Comparison of ENCODE assay signal across 14 cellular contexts in genomic region chr18:46481847-46482245, GRCh38.
DNase-seq lines count a peak whose midpoint lies in the region; TF ChIP-seq lines count a peak whose summit lies in the region.
"Had no signal": no experiment of that assay in that cellular context is flagged by ENCODE, and none has a peak within 500 bp of the region (broad histone marks: within the 10 kb centered on the region; RNA-seq: fewer than 3 reads in every experiment).

No MANE protein-coding gene starts in this region.

- no peak overlapping the region for H3K27ac ChIP-seq in GM23248
- H3K27ac ChIP-seq: BLaER1 treated with 17β-estradiol and CSF1 and Interleukin-3, amounts not matched to agents 10 nM and 100 nM; SJSA1 had no signal

- H3K79me2 ChIP-seq in GM23248 (ENCODE audit: insufficient read depth): no peaks in the 10 kb centered on the region

- H3K27me3 Mint-ChIP-seq in brain: peaks cover 7% of the 10 kb centered on the region
- H3K27me3 Mint-ChIP-seq in activated CD4-positive, alpha-beta T cell treated with anti-CD3 and anti-CD28 coated beads, Interleukin-2, amount 10 ng/mL, durations not matched to agents 24 days and 14 days: peaks cover 5% of the 10 kb centered on the region

- DNase-seq in GM23248: peak; percentile 10
- DNase-seq in M059J (ENCODE audit: low read depth): peak; percentile 46
- DNase-seq in fibroblast of the aortic adventitia (ENCODE audit: low read depth): peak; percentile 55
- no peak for DNase-seq in DMS153 treated with DMSO at 0.1 percent for 48 hours (lab: John Stamatoyannopoulos, UW; ENCODE audit: unreplicated experiment)
- no peak for DNase-seq in activated CD4-positive, alpha-beta T cell treated with anti-CD3 and anti-CD28 coated beads, Interleukin-2, amount 10 ng/mL, durations not matched to agents 24 days and 14 days
- DNase-seq in activated CD4-positive, CD25-positive, alpha-beta regulatory T cell treated with anti-CD3 and anti-CD28 coated beads, Interleukin-2, amount 50 U/mL, for 72 hours: no peak
- DNase-seq: mesenchymal stem cell, NCI-H2081 treated with DMSO at 0.1 percent for 48 hours had no signal

- no peak for TF ChIP-seq CTCF in brain (conservative IDR thresholded peaks at IDR 0.05)
- TF ChIP-seq CTCF in fibroblast of the aortic adventitia (IDR thresholded peaks at IDR 0.05; ENCODE audit: insufficient read depth, low read length): no peak

- intact Hi-C loops in activated CD4-positive, alpha-beta T cell treated with anti-CD3 and anti-CD28 coated beads, Interleukin-2, amount 10 ng/mL, durations not matched to agents 24 days and 14 days (cut with micrococcal nuclease): loop anchor here (1.0 to 2.0 kb wide), 2 partner anchors 201 to 333 kb away; no protein-coding TSS in a partner anchor

- H3K9ac ChIP-seq in GM23248: no peak overlapping the region
- H3K9ac ChIP-seq: BLaER1 treated with 17β-estradiol and CSF1 and Interleukin-3, amounts not matched to agents 10 nM and 100 nM had no signal

- no peaks in the 10 kb centered on the region for H3K9me3 ChIP-seq in GM23248 (ENCODE audit: low read depth)
- H3K9me3 ChIP-seq: HAP-1, SJSA1 had no signal

- in situ Hi-C loops in GM23248 (cut with MboI): loop anchor here (25.0 kb wide), 1 partner anchor 320 kb away; a partner anchor contains a TSS

- H4K20me1 ChIP-seq in GM23248 (ENCODE audit: insufficient read depth): no peaks in the 10 kb centered on the region
- H4K20me1 ChIP-seq: BLaER1 treated with 17β-estradiol and CSF1 and Interleukin-3, amounts not matched to agents 10 nM and 100 nM had no signal

- H3K4me3 ChIP-seq in GM23248: no peak overlapping the region
- no peak overlapping the region for H3K4me3 ChIP-seq in fibroblast of the aortic adventitia (ENCODE audit: low read depth, low read length)
- H3K4me3 ChIP-seq: BLaER1 treated with 17β-estradiol and CSF1 and Interleukin-3, amounts not matched to agents 10 nM and 100 nM; HAP-1; SJSA1 had no signal

- no peaks in the 10 kb centered on the region for H3K4me1 ChIP-seq in GM23248 (ENCODE audit: insufficient read depth)
- H3K4me1 ChIP-seq: BLaER1 treated with 17β-estradiol and CSF1 and Interleukin-3, amounts not matched to agents 10 nM and 100 nM; HAP-1; SJSA1 had no signal

- peaks cover 29% of the 10 kb centered on the region for H3K4me1 Mint-ChIP-seq in brain
- no peaks in the 10 kb centered on the region for H3K4me1 Mint-ChIP-seq in activated CD4-positive, alpha-beta T cell treated with anti-CD3 and anti-CD28 coated beads, Interleukin-2, amount 10 ng/mL, durations not matched to agents 24 days and 14 days
- H3K4me1 Mint-ChIP-seq: activated naive CD8-positive, alpha-beta T cell treated with anti-CD3 and anti-CD28 coated beads, Interleukin-2, amount 10 ng/mL, durations not matched to agents 7 days and 5 days; stimulated activated effector memory CD8-positive, alpha-beta T cell treated with anti-CD3 and anti-CD28 coated beads, Interleukin-12 subunit alpha, Interleukin-12 subunit beta, amount 100 ng/mL, for 72 hours had no signal

- H2AFZ ChIP-seq in GM23248: no peak overlapping the region

- H3K4me2 ChIP-seq in GM23248 (ENCODE audit: unreplicated experiment): no peak overlapping the region
- H3K4me2 ChIP-seq: BLaER1 treated with 17β-estradiol and CSF1 and Interleukin-3, amounts not matched to agents 10 nM and 100 nM had no signal

- H3K36me3 ChIP-seq in GM23248 (ENCODE audit: low read depth): no peaks in the 10 kb centered on the region
- H3K36me3 ChIP-seq: HAP-1, SJSA1 had no signal

- H3K36me3 Mint-ChIP-seq in brain: no peaks in the 10 kb centered on the region
- H3K36me3 Mint-ChIP-seq in activated CD4-positive, alpha-beta T cell treated with anti-CD3 and anti-CD28 coated beads, Interleukin-2, amount 10 ng/mL, durations not matched to agents 24 days and 14 days (ENCODE audit: low read depth): no peaks in the 10 kb centered on the region
- H3K36me3 Mint-ChIP-seq: activated naive CD8-positive, alpha-beta T cell treated with anti-CD3 and anti-CD28 coated beads, Interleukin-2, amount 10 ng/mL, durations not matched to agents 7 days and 5 days; stimulated activated effector memory CD8-positive, alpha-beta T cell treated with anti-CD3 and anti-CD28 coated beads, Interleukin-12 subunit alpha, Interleukin-12 subunit beta, amount 100 ng/mL, for 72 hours had no signal

- H3K9me2 ChIP-seq in GM23248 (ENCODE audit: insufficient read depth): no peaks in the 10 kb centered on the region

- peak overlapping the region in 3 of 5 experiments; percentile 51 to 98 (median 58) for H3K27ac Mint-ChIP-seq in brain
- no peak overlapping the region for H3K27ac Mint-ChIP-seq in activated CD4-positive, alpha-beta T cell treated with anti-CD3 and anti-CD28 coated beads, Interleukin-2, amount 10 ng/mL, durations not matched to agents 24 days and 14 days
- H3K27ac Mint-ChIP-seq: activated naive CD8-positive, alpha-beta T cell treated with anti-CD3 and anti-CD28 coated beads, Interleukin-2, amount 10 ng/mL, durations not matched to agents 7 days and 5 days; stimulated activated effector memory CD8-positive, alpha-beta T cell treated with anti-CD3 and anti-CD28 coated beads, Interleukin-12 subunit alpha, Interleukin-12 subunit beta, amount 100 ng/mL, for 72 hours had no signal

- H3K4me3 Mint-ChIP-seq in brain: no peak overlapping the region
- no peak overlapping the region for H3K4me3 Mint-ChIP-seq in activated CD4-positive, alpha-beta T cell treated with anti-CD3 and anti-CD28 coated beads, Interleukin-2, amount 10 ng/mL, durations not matched to agents 24 days and 14 days
- H3K4me3 Mint-ChIP-seq: activated naive CD8-positive, alpha-beta T cell treated with anti-CD3 and anti-CD28 coated beads, Interleukin-2, amount 10 ng/mL, durations not matched to agents 7 days and 5 days; stimulated activated effector memory CD8-positive, alpha-beta T cell treated with anti-CD3 and anti-CD28 coated beads, Interleukin-12 subunit alpha, Interleukin-12 subunit beta, amount 100 ng/mL, for 72 hours had no signal

- peaks cover 0 to 6% (median 6%) of the 10 kb centered on the region in 5 experiments for H3K9me3 Mint-ChIP-seq in brain
- no peaks in the 10 kb centered on the region for H3K9me3 Mint-ChIP-seq in activated CD4-positive, alpha-beta T cell treated with anti-CD3 and anti-CD28 coated beads, Interleukin-2, amount 10 ng/mL, durations not matched to agents 24 days and 14 days
- H3K9me3 Mint-ChIP-seq: stimulated activated effector memory CD8-positive, alpha-beta T cell treated with anti-CD3 and anti-CD28 coated beads, Interleukin-12 subunit alpha, Interleukin-12 subunit beta, amount 100 ng/mL, for 72 hours had no signal

- no peaks in the 10 kb centered on the region for H3F3A ChIP-seq in GM23248 (ENCODE audit: insufficient read depth)

- 0 to 14% methylated on average over 1 of the region's 1 CpG for WGBS in GM23248 (ENCODE audit: low coverage in 1 of 2, low lambda C conversion rate in 2 of 2, missing lambda C conversion rate in 2 of 2), 2 experiments

- peaks cover 3% of the 10 kb centered on the region; the same call in 1 of the 2 replicates for H3K27me3 ChIP-seq in GM23248 (replicated peaks; ENCODE audit: insufficient read depth)
- H3K27me3 ChIP-seq: BLaER1 treated with 17β-estradiol and CSF1 and Interleukin-3, amounts not matched to agents 10 nM and 100 nM had no signal

Comparison
In these comparisons a context has a peak if more than half of its experiments do, and no peak if none do; other contexts are left out.
1. DNase-seq: peak in GM23248 (single experiment), M059J (single experiment) and fibroblast of the aortic adventitia (single experiment); none in DMS153 treated with DMSO at 0.1 percent for 48 hours (single experiment), activated CD4-positive, alpha-beta T cell treated with anti-CD3 and anti-CD28 coated beads, Interleukin-2, amount 10 ng/mL, durations not matched to agents 24 days and 14 days (single experiment) and activated CD4-positive, CD25-positive, alpha-beta regulatory T cell treated with anti-CD3 and anti-CD28 coated beads, Interleukin-2, amount 50 U/mL, for 72 hours (single experiment).